ENCODE assay signal across 17 cellular contexts in genomic region chr3:161694682-161695586, GRCh38.
DNase-seq lines count a peak whose midpoint lies in the region; ATAC-seq and TF ChIP-seq lines count a peak whose summit lies in the region.
"Had no signal": no experiment of that assay in that cellular context is flagged by ENCODE, and none has a peak within 500 bp of the region (broad histone marks: within the 10 kb centered on the region; RNA-seq: fewer than 3 reads in every experiment).

No MANE protein-coding gene starts in this region.

- ATAC-seq in GM18511 (IDR thresholded peaks at IDR 0.05; ENCODE audit: unreplicated experiment) (peak; percentile 69), GM19452 (IDR thresholded peaks at IDR 0.05; ENCODE audit: unreplicated experiment) (peak; percentile 77), HG02943 (IDR thresholded peaks at IDR 0.05; ENCODE audit: low read depth, unreplicated experiment) (peak; percentile 77), GM21447 (IDR thresholded peaks at IDR 0.05; ENCODE audit: unreplicated experiment) (no peak), GM18505 (IDR thresholded peaks at IDR 0.05; ENCODE audit: unreplicated experiment) (no peak)
- ATAC-seq: GM23338, heart left ventricle, right lobe of liver had no signal

- intact Hi-C loops in cardiac septum (cut with DNase I), result no loop called here

- no peak for TF ChIP-seq POLR2A in GM18505 (IDR thresholded peaks at IDR 0.05; ENCODE audit: borderline replicate concordance, extremely low read depth, insufficient read depth, insufficient read length)

- DNase-seq in NCI-H82 treated with DMSO at 0.1 percent for 48 hours (lab: John Stamatoyannopoulos, UW; ENCODE audit: unreplicated experiment), result peak; percentile 16
- no peak for DNase-seq in KG1 (lab: John Stamatoyannopoulos, UW)
- no peak for DNase-seq in cardiac septum (ENCODE audit: low spot score)
- DNase-seq: activated CD4-positive, alpha-beta T cell treated with anti-CD3 and anti-CD28 coated beads, Interleukin-2, amount 10 ng/mL, durations not matched to agents 24 days and 14 days; activated naive CD4-positive, alpha-beta T cell treated with anti-CD3 and anti-CD28 coated beads, Interleukin-2, amount 10 ng/mL, durations not matched to agents 7 days and 5 days; heart left ventricle; Kasumi-1; NCI-H1105; NCI-H2171; NCI-H748 treated with DMSO at 0.1 percent for 48 hours; right lobe of liver had no signal

Comparison
In these comparisons a context has a peak if more than half of its experiments do, and no peak if none do; other contexts are left out.
1. ATAC-seq: peak in GM18511 (single experiment), GM19452 (single experiment) and HG02943 (single experiment); none in GM21447 (single experiment) and GM18505 (single experiment).